In genomic region chr1:223713546-223714420, GRCh38 we compare ENCODE assay signal across 8 cellular contexts. TPM values are rescaled to one million over a fixed set of nuclear protein-coding genes. Genes with fewer than 3 reads are reported as not detected.
DNase-seq lines count a peak whose midpoint lies in the region; ATAC-seq and TF ChIP-seq lines count a peak whose summit lies in the region.

No MANE protein-coding gene starts in this region.

- H3K4me1 ChIP-seq in esophagus muscularis mucosa (peaks cover 56 to 78% (median 73%) of the 10 kb centered on the region in 4 donors), rectal smooth muscle tissue (ENCODE audit: control insufficient read depth, insufficient read depth, low read length) (peaks cover 14% of the 10 kb centered on the region)

- TF ChIP-seq CTCF in esophagus muscularis mucosa (IDR thresholded peaks at IDR 0.05): no peak

- 22% methylated on average over 7 of the region's 7 CpGs for WGBS in esophagus muscularis mucosa

- H3K36me3 ChIP-seq in SK-N-MC (ENCODE audit: insufficient read depth, low read length) (peaks cover 3% of the 10 kb centered on the region; the same call in 1 of the 2 replicates), esophagus muscularis mucosa (peaks cover 0 to 26% (median 17%) of the 10 kb centered on the region in 4 donors), rectal smooth muscle tissue (ENCODE audit: control insufficient read depth, insufficient read depth, low read length) (no peaks in the 10 kb centered on the region)

- peak; percentile 73 for DNase-seq in ELR (ENCODE audit: low read depth)
- DNase-seq in SK-N-MC (ENCODE audit: low read depth, low spot score): no peak
- no peak for DNase-seq in esophagus muscularis mucosa (ENCODE audit: extremely low spot score)
- DNase-seq in SKM-1 (lab: John Stamatoyannopoulos, UW; ENCODE audit: unreplicated experiment): no peak
- no peak for DNase-seq in NCI-H226
- DNase-seq in NCI-H1105 (lab: John Stamatoyannopoulos, UW): no peak

- H3K9me3 ChIP-seq in SK-N-MC (ENCODE audit: low read depth, low read length) (no peaks in the 10 kb centered on the region), esophagus muscularis mucosa (no peaks in the 10 kb centered on the region)

- no peak for TF ChIP-seq POLR2A in esophagus muscularis mucosa (IDR thresholded peaks at IDR 0.05; ENCODE audit: low read depth)

- peak overlapping the region; percentile 89 for H3K4me3 ChIP-seq in SK-N-MC
- H3K4me3 ChIP-seq in esophagus muscularis mucosa: peak overlapping the region; percentile 86 to 92 (median 90)
- H3K4me3 ChIP-seq in rectal smooth muscle tissue (ENCODE audit: low read length): peak overlapping the region; percentile 87

- peak overlapping the region; percentile 7; the same call in 1 of the 2 replicates for H3K27ac ChIP-seq in SK-N-MC
- peak overlapping the region; percentile 94 to 98 (median 98) for H3K27ac ChIP-seq in esophagus muscularis mucosa (replicated peaks in 1 of 4)
- peak overlapping the region; percentile 93 for H3K27ac ChIP-seq in rectal smooth muscle tissue (ENCODE audit: low read depth, low read length)

- H3K9ac ChIP-seq in SK-N-MC (ENCODE audit: insufficient read length) (peak overlapping the region; percentile 89), rectal smooth muscle tissue (ENCODE audit: low read length) (no peak overlapping the region)

- intact Hi-C loops in esophagus muscularis mucosa (cut with DNase I): no loop called here

- no peak for TF ChIP-seq EP300 in esophagus muscularis mucosa (IDR thresholded peaks at IDR 0.05)

- H3K27me3 ChIP-seq in esophagus muscularis mucosa (no peaks in the 10 kb centered on the region), rectal smooth muscle tissue (ENCODE audit: control insufficient read depth, insufficient read depth, low read length) (no peaks in the 10 kb centered on the region)

- no peak for ATAC-seq in GM18870 (IDR thresholded peaks at IDR 0.05; ENCODE audit: unreplicated experiment)

RNA-seq across cellular contexts. Expression of gene CAPN2, which starts 1.4 kb away (rescaled TPM):
- total RNA-seq in esophagus muscularis mucosa: 100 to 1,000 TPM in 3 of 4 donors, 10 to 100 TPM in 1; 91.9 to 231 (median 161) TPM

RNA-seq across cellular contexts. Expression of gene CAPN8, which starts 48.3 kb away (rescaled TPM):
- 1 to 10 TPM in 1 of 4 donors, not detected in 3; 1.0 TPM for total RNA-seq in esophagus muscularis mucosa

Comparison
In these comparisons a context has a peak if more than half of its experiments do, and no peak if none do; other contexts are left out.
1. H3K27ac ChIP-seq: peak in every context shown above with its lines; median percentile 98 in esophagus muscularis mucosa; 93 in rectal smooth muscle tissue; 7 in SK-N-MC.